ENCODE assay signal across 1 cellular context in genomic region chr6:30544666-30545272, GRCh38.
TF ChIP-seq lines count a peak whose summit lies in the region.

No MANE protein-coding gene starts in this region.

TF ChIP-seq in IMR-90, 13 proteins besides CTCF, POLR2A, EP300 and RAD21 (continued from another document):
- TF ChIP-seq USF2 (IDR thresholded peaks at IDR 0.05; ENCODE audit: low read depth, low read length) (no peak), MAFK (IDR thresholded peaks at IDR 0.05; ENCODE audit: low read depth, low read length) (no peak), CEBPB (IDR thresholded peaks at IDR 0.05; ENCODE audit: low read depth, low read length) (no peak)
